27 cellular contexts compared by ENCODE assay signal in the genomic region with DNA sequence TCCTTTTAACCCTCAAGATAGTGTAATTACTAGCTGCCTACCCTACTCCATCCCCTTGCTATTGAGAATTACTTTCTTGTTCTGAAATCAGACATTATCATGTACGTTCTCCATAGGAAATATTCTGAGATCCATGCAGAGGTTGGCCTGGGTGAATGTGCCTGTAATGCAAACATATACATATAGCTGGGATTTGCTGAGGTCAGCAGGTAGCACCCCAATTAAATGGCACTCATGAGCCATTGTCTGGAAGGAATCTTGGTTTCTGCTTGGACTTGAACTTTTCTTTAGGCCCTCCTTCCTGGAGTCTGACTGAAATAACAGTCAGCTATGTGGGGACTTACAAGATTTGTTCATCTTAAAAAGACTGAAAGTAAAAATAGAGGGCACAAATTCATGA. TPM values are rescaled to one million over a fixed set of nuclear protein-coding genes. Genes with fewer than 3 reads are reported as not detected.
DNase-seq lines count a peak whose midpoint lies in the region; ATAC-seq, FAIRE-seq and TF ChIP-seq lines count a peak whose summit lies in the region.
"Had no signal": no experiment of that assay in that cellular context is flagged by ENCODE, and none has a peak within 500 bp of the region (broad histone marks: within the 10 kb centered on the region; RNA-seq: fewer than 3 reads in every experiment).

No MANE protein-coding gene starts in this region.

- H4K20me1 ChIP-seq in HepG2 (ENCODE audit: insufficient read depth, low read length) (no peaks in the 10 kb centered on the region), K562 (replicated peaks; ENCODE audit: control insufficient read depth, insufficient read depth, low read length) (no peaks in the 10 kb centered on the region)
- H4K20me1 ChIP-seq: BLaER1 had no signal

- CTCF ChIA-PET in HepG2 (lab: Yijun Ruan, JAX; ENCODE audit: low intra/inter-chr PET ratio, low total read pairs), result no interaction called here
- CTCF ChIA-PET in K562 (lab: Yijun Ruan, JAX; ENCODE audit: low intra/inter-chr PET ratio), result no interaction called here

- no peaks in the 10 kb centered on the region for H3K36me3 ChIP-seq in HepG2 (replicated peaks in 1 of 2; ENCODE audit: control insufficient read depth in 1 of 2, insufficient read depth in 2 of 2, low read length in 2 of 2)
- no peaks in the 10 kb centered on the region for H3K36me3 ChIP-seq in right lobe of liver
- H3K36me3 ChIP-seq in K562 (ENCODE audit: control insufficient read depth, insufficient read depth, low read length), result no peaks in the 10 kb centered on the region
- H3K36me3 ChIP-seq in WERI-Rb-1, result no peaks in the 10 kb centered on the region
- H3K36me3 ChIP-seq: BE2C, BLaER1 had no signal

- FAIRE-seq in HepG2 (lab: Jason Lieb, UNC) (no peak), K562 (lab: Jason Lieb, UNC) (no peak)
- FAIRE-seq: GM12878, GM12892, GM18507 had no signal

- no peak overlapping the region for H2AFZ ChIP-seq in HepG2 (ENCODE audit: low read length)
- H2AFZ ChIP-seq in K562 (ENCODE audit: low read depth, low read length), result no peak overlapping the region

- H3K4me2 ChIP-seq in HepG2 (ENCODE audit: low read depth, low read length) (no peak overlapping the region), K562 (ENCODE audit: insufficient read depth, low read length) (no peak overlapping the region)
- H3K4me2 ChIP-seq: BLaER1 had no signal

- no peak for TF ChIP-seq RAD21 in HepG2 (CRISPR knock-in tag; IDR thresholded peaks at IDR 0.05)
- TF ChIP-seq RAD21 in K562 (CRISPR knock-in tag; conservative IDR thresholded peaks at IDR 0.05 in 1 of 2, IDR thresholded peaks at IDR 0.05 in 1 of 2), result no peak

- DNase-seq in HepG2 (ENCODE audit: low spot score) (no peak), right lobe of liver (no peak), K562 (ENCODE audit: extremely low read depth in 1 of 4, low spot score in 3 of 4) (no peak), WERI-Rb-1 (no peak), HuH-7.5 (ENCODE audit: low spot score) (no peak)
- DNase-seq: ACHN; BE2C; C1 segment of cervical spinal cord; CD4-positive, alpha-beta memory T cell; CD4-positive, CD25-positive, alpha-beta regulatory T cell; CD8-positive, alpha-beta memory T cell; COR-L47; DMS 273 treated with DMSO at 0.1 percent for 48 hours; DMS153; DND-41; EL; GDM1 had no signal

- H3K79me2 ChIP-seq in HepG2 (ENCODE audit: insufficient read depth, low read length), result no peaks in the 10 kb centered on the region
- no peaks in the 10 kb centered on the region for H3K79me2 ChIP-seq in K562 (ENCODE audit: control insufficient read depth, insufficient read depth, low read length)

- TF ChIP-seq POLR2A in HepG2 (IDR thresholded peaks at IDR 0.05; ENCODE audit: insufficient read depth in 1 of 2, low read depth in 2 of 2, low read length in 2 of 2), result no peak
- no peak for TF ChIP-seq POLR2A in right lobe of liver (IDR thresholded peaks at IDR 0.05)
- TF ChIP-seq POLR2A in K562 (conservative IDR thresholded peaks at IDR 0.05), result no peak

- TF ChIP-seq EP300 in HepG2 (IDR thresholded peaks at IDR 0.05; ENCODE audit: low read depth in 2 of 2, low read length in 2 of 2) (no peak), HepG2 (CRISPR knock-in tag; IDR thresholded peaks at IDR 0.05; ENCODE audit: borderline replicate concordance) (no peak), K562 (IDR thresholded peaks at IDR 0.05; ENCODE audit: low read length) (no peak)

- H3K27me3 ChIP-seq in HepG2 (ENCODE audit: control insufficient read depth in 1 of 2, insufficient read depth in 2 of 2, low read length in 2 of 2) (peaks cover 0 to 31% of the 10 kb centered on the region in 2 experiments; a peak in 2 of 5 replicates), right lobe of liver (no peaks in the 10 kb centered on the region), K562 (ENCODE audit: control insufficient read depth in 2 of 2, insufficient read depth in 2 of 2, low read length in 2 of 2) (peaks cover 19 to 51% of the 10 kb centered on the region in 2 experiments; a peak in 4 of 5 replicates), WERI-Rb-1 (ENCODE audit: insufficient read depth, low read depth, severe bottlenecking) (peaks cover 93% of the 10 kb centered on the region)
- H3K27me3 ChIP-seq: BLaER1 had no signal

- TF ChIP-seq CTCF in HepG2 (CRISPR knock-in tag; IDR thresholded peaks at IDR 0.05) (no peak), right lobe of liver (IDR thresholded peaks at IDR 0.05) (no peak), K562 (IDR thresholded peaks at IDR 0.05 in 2 of 3, conservative IDR thresholded peaks at IDR 0.05 in 1 of 3; ENCODE audit: insufficient read depth in 2 of 3, low read depth in 1 of 3, low read length in 3 of 3) (no peak), WERI-Rb-1 (IDR thresholded peaks at IDR 0.05; ENCODE audit: low read depth, low read length) (no peak)

- H3K4me1 ChIP-seq in HepG2 (ENCODE audit: insufficient read depth, low read length) (no peaks in the 10 kb centered on the region), right lobe of liver (no peaks in the 10 kb centered on the region), K562 (replicated peaks in 1 of 2; ENCODE audit: control insufficient read depth in 2 of 2, insufficient read depth in 2 of 2, low read length in 2 of 2) (peaks cover 0 to 8% of the 10 kb centered on the region in 2 experiments; a peak in 1 of 5 replicates)
- H3K4me1 ChIP-seq: BE2C, BLaER1 had no signal

- intact Hi-C loops in HepG2 (cut with micrococcal nuclease; ENCODE audit: unreplicated experiment), result no loop called here
- intact Hi-C loops in right lobe of liver (cut with DNase I), result no loop called here
- intact Hi-C loops in K562 (cut with micrococcal nuclease), result no loop called here

- no peaks in the 10 kb centered on the region for H3K9me3 ChIP-seq in HepG2 (ENCODE audit: low read length)
- no peaks in the 10 kb centered on the region for H3K9me3 ChIP-seq in right lobe of liver
- no peaks in the 10 kb centered on the region for H3K9me3 ChIP-seq in K562 (replicated peaks; ENCODE audit: control insufficient read depth, insufficient read depth, low read depth, low read length)
- no peaks in the 10 kb centered on the region for H3K9me3 ChIP-seq in WERI-Rb-1 (ENCODE audit: severe bottlenecking)
- H3K9me3 ChIP-seq: BE2C, BLaER1 had no signal

- POLR2A ChIA-PET in HepG2 (lab: Yijun Ruan, JAX) (no interaction called here), K562 (lab: Yijun Ruan, JAX) (no interaction called here)

- in situ Hi-C loops in HepG2 (cut with HindIII; ENCODE audit: extremely low pct_ligation_motif_present, low pct_unique_long_range_greater_than_20kb), result no loop called here
- in situ Hi-C loops in K562 (cut with MboI), result loop anchor here (5.0 kb wide), 1 partner anchor 97 kb away; no protein-coding TSS in a partner anchor

- H3K27ac ChIP-seq in HepG2 (ENCODE audit: extremely low read length, insufficient read depth, low read length), result no peak overlapping the region
- no peak overlapping the region for H3K27ac ChIP-seq in right lobe of liver
- H3K27ac ChIP-seq in K562 (ENCODE audit: extremely low read depth, low read depth, low read length), result no peak overlapping the region
- H3K27ac ChIP-seq in WERI-Rb-1, result no peak overlapping the region
- H3K27ac ChIP-seq: 22Rv1, BLaER1 had no signal

- BruUV-seq in HepG2 (replicated peaks; lab: Mats Ljungman, UMichigan) (no TSS peak), K562 (replicated peaks; lab: Mats Ljungman, UMichigan) (no TSS peak)

- H3K9ac ChIP-seq in HepG2 (ENCODE audit: insufficient read depth, low read depth, low read length) (no peak overlapping the region), K562 (ENCODE audit: insufficient read depth in 1 of 2, low read depth in 2 of 2, low read length in 2 of 2) (no peak overlapping the region)
- H3K9ac ChIP-seq: BLaER1 had no signal

- no peak for ATAC-seq in HepG2
- ATAC-seq in right lobe of liver, result no peak
- no peak for ATAC-seq in K562
- ATAC-seq: GM12878 had no signal

- no peaks in the 10 kb centered on the region for H3K9me1 ChIP-seq in K562 (ENCODE audit: control insufficient read depth, insufficient read depth, low read length)

- 13% methylated on average over 1 of the region's 1 CpG for WGBS in HepG2 (ENCODE audit: low lambda C conversion rate)
- WGBS in right lobe of liver (ENCODE audit: insufficient coverage, low coverage, low lambda C conversion rate, missing lambda C conversion rate), result 47% methylated on average over 1 of the region's 1 CpG
- WGBS in K562 (ENCODE audit: insufficient coverage, low coverage, missing lambda C conversion rate), result 0% methylated on average over 1 of the region's 1 CpG

- H3K4me3 ChIP-seq in HepG2 (replicated peaks in 1 of 3; ENCODE audit: insufficient read depth in 1 of 3, low read depth in 2 of 3, low read length in 3 of 3), result no peak overlapping the region
- no peak overlapping the region for H3K4me3 ChIP-seq in right lobe of liver
- no peak overlapping the region for H3K4me3 ChIP-seq in K562
- no peak overlapping the region for H3K4me3 ChIP-seq in WERI-Rb-1 (ENCODE audit: low read depth, low read length)
- H3K4me3 ChIP-seq: BLaER1, GM12878 had no signal

RNA-seq across cellular contexts. Expression of a gene that starts 3.7 kb away (rescaled TPM):
- total RNA-seq in HepG2 (2016; rRNA removed; fragmentation: Illumina TruSeq; extraction: Trizol) (not detected in 2 replicates), right lobe of liver (1 to 10 TPM in 1 of 6 experiments, under 1 TPM in 2, not detected in 3; 0.24 to 5.1 (median 0.46) TPM), K562 (2014; rRNA removed) (not detected in 2 replicates), K562 (2014; rRNA removed; fragmentation: Illumina TruSeq; extraction: Trizol) (not detected in 2 replicates), K562 (2015; rRNA removed; fragmentation: Illumina TruSeq; extraction: Trizol) (not detected in 2 replicates), K562 (2021) (not detected in 2 replicates)
- total RNA-seq in HepG2 (2016; cell fraction: cytosol; rRNA removed; fragmentation: Illumina TruSeq; extraction: Trizol; ENCODE audit: low read depth), result not detected in 2 replicates
- total RNA-seq in HepG2 (2016; cell fraction: insoluble cytoplasmic fraction; rRNA removed; fragmentation: Illumina TruSeq; extraction: Trizol), result not detected in 2 replicates
- total RNA-seq in HepG2 (2016; cell fraction: membrane; rRNA removed; fragmentation: Illumina TruSeq; extraction: Trizol), result not detected in 2 replicates
- total RNA-seq in HepG2 (2016; cell fraction: nucleus; rRNA removed; fragmentation: Illumina TruSeq; extraction: Trizol), result not detected in 2 replicates
- polyA plus RNA-seq in HepG2 (2011; rRNA removed) (not detected in 2 replicates), K562 (2011; rRNA removed) (not detected in 2 replicates), K562 (2014; fragmentation: Illumina TruSeq; extraction: Trizol) (not detected in 2 replicates), K562 (2014; fragmentation: Nextera tagmentation; extraction: Ambion mirVana) (not detected), K562 (2014; rRNA removed) (not detected in 2 replicates)
- not detected in 2 replicates for polyA plus RNA-seq in HepG2 (2011; cell fraction: cytosol; rRNA removed)
- polyA plus RNA-seq in HepG2 (2011; cell fraction: nucleus; rRNA removed), result not detected in 2 replicates
- not detected in 2 replicates for polyA plus RNA-seq in HepG2 (2012)
- polyA plus RNA-seq in HepG2 (2016; cell fraction: cytosol; fragmentation: Illumina TruSeq; extraction: Trizol; ENCODE audit: low read depth), result not detected in 2 replicates
- polyA plus RNA-seq in HepG2 (2016; cell fraction: insoluble cytoplasmic fraction; fragmentation: Illumina TruSeq; extraction: Trizol; ENCODE audit: low read depth), result not detected in 2 replicates
- not detected in 2 replicates for polyA plus RNA-seq in HepG2 (2016; cell fraction: membrane; fragmentation: Illumina TruSeq; extraction: Trizol; ENCODE audit: low read depth)
- not detected in 2 replicates for polyA plus RNA-seq in HepG2 (2016; cell fraction: nucleus; fragmentation: Illumina TruSeq; extraction: Trizol; ENCODE audit: insufficient read depth, low read depth)
- not detected in 2 replicates for polyA minus RNA-seq in HepG2 (2011; rRNA and poly(A)+ RNA removed; ENCODE audit: low replicate concordance)
- polyA minus RNA-seq in HepG2 (2011; cell fraction: cytosol; rRNA and poly(A)+ RNA removed), result not detected in 2 replicates
- polyA minus RNA-seq in HepG2 (2011; cell fraction: nucleus; rRNA and poly(A)+ RNA removed), result not detected in 2 replicates
- not detected in 2 replicates for total RNA-seq in K562 (2011; cell fraction: chromatin; rRNA removed; ENCODE audit: low replicate concordance)
- total RNA-seq in K562 (2011; cell fraction: nucleolus; rRNA removed), result not detected in 2 replicates
- not detected in 2 replicates for total RNA-seq in K562 (2011; cell fraction: nucleoplasm; rRNA removed)
- not detected in 2 replicates for polyA plus RNA-seq in K562 (2011; cell fraction: cytosol; rRNA removed)
- not detected in 2 replicates for polyA plus RNA-seq in K562 (2011; cell fraction: nucleus; rRNA removed)
- polyA plus RNA-seq in K562 (2012), result not detected in 2 replicates
- not detected in 2 replicates for polyA minus RNA-seq in K562 (2011; rRNA and poly(A)+ RNA removed)
- not detected in 2 replicates for polyA minus RNA-seq in K562 (2011; cell fraction: cytosol; rRNA and poly(A)+ RNA removed)
- not detected in 2 replicates for polyA minus RNA-seq in K562 (2011; cell fraction: nucleus; rRNA and poly(A)+ RNA removed)
- total RNA-seq: A172; A673; CD4-positive, alpha-beta memory T cell; Daoy; G401 had no signal
- polyA plus RNA-seq: AG04450 had no signal

RNA-seq across cellular contexts. Expression of a gene that starts 18.5 kb away (rescaled TPM):
- not detected in 2 replicates for total RNA-seq in HepG2 (2016; rRNA removed; fragmentation: Illumina TruSeq; extraction: Trizol)
- not detected in 2 replicates for total RNA-seq in HepG2 (2016; cell fraction: cytosol; rRNA removed; fragmentation: Illumina TruSeq; extraction: Trizol; ENCODE audit: low read depth)
- not detected in 2 replicates for total RNA-seq in HepG2 (2016; cell fraction: insoluble cytoplasmic fraction; rRNA removed; fragmentation: Illumina TruSeq; extraction: Trizol)
- not detected in 2 replicates for total RNA-seq in HepG2 (2016; cell fraction: membrane; rRNA removed; fragmentation: Illumina TruSeq; extraction: Trizol)
- total RNA-seq in HepG2 (2016; cell fraction: nucleus; rRNA removed; fragmentation: Illumina TruSeq; extraction: Trizol), result not detected in 2 replicates
- polyA plus RNA-seq in HepG2 (2011; rRNA removed), result not detected in 2 replicates
- not detected in 2 replicates for polyA plus RNA-seq in HepG2 (2011; cell fraction: cytosol; rRNA removed)
- polyA plus RNA-seq in HepG2 (2011; cell fraction: nucleus; rRNA removed), result not detected in 2 replicates
- polyA plus RNA-seq in HepG2 (2012), result not detected in 2 replicates
- polyA plus RNA-seq in HepG2 (2016; cell fraction: cytosol; fragmentation: Illumina TruSeq; extraction: Trizol; ENCODE audit: low read depth), result not detected in 2 replicates
- not detected in 2 replicates for polyA plus RNA-seq in HepG2 (2016; cell fraction: insoluble cytoplasmic fraction; fragmentation: Illumina TruSeq; extraction: Trizol; ENCODE audit: low read depth)
- polyA plus RNA-seq in HepG2 (2016; cell fraction: membrane; fragmentation: Illumina TruSeq; extraction: Trizol; ENCODE audit: low read depth), result not detected in 2 replicates
- not detected in 2 replicates for polyA plus RNA-seq in HepG2 (2016; cell fraction: nucleus; fragmentation: Illumina TruSeq; extraction: Trizol; ENCODE audit: insufficient read depth, low read depth)
- not detected in 2 replicates for polyA minus RNA-seq in HepG2 (2011; rRNA and poly(A)+ RNA removed; ENCODE audit: low replicate concordance)
- not detected in 2 replicates for polyA minus RNA-seq in HepG2 (2011; cell fraction: cytosol; rRNA and poly(A)+ RNA removed)
- polyA minus RNA-seq in HepG2 (2011; cell fraction: nucleus; rRNA and poly(A)+ RNA removed), result not detected in 2 replicates
- 1 to 10 TPM in 1 of 6 experiments, under 1 TPM in 4, not detected in 1; 0.25 to 7.7 (median 0.72) TPM for total RNA-seq in right lobe of liver
- not detected in 2 replicates for total RNA-seq in K562 (2011; cell fraction: chromatin; rRNA removed; ENCODE audit: low replicate concordance)
- total RNA-seq in K562 (2011; cell fraction: nucleolus; rRNA removed), result not detected in 2 replicates
- total RNA-seq in K562 (2011; cell fraction: nucleoplasm; rRNA removed), result not detected in 2 replicates
- total RNA-seq in K562 (2014; rRNA removed), result not detected in 2 replicates
- not detected in 2 replicates for total RNA-seq in K562 (2014; rRNA removed; fragmentation: Illumina TruSeq; extraction: Trizol)
- not detected in 2 replicates for total RNA-seq in K562 (2015; rRNA removed; fragmentation: Illumina TruSeq; extraction: Trizol)
- total RNA-seq in K562 (2021), result not detected in 2 replicates
- not detected in 2 replicates for polyA plus RNA-seq in K562 (2011; rRNA removed)
- polyA plus RNA-seq in K562 (2011; cell fraction: cytosol; rRNA removed), result not detected in 2 replicates
- polyA plus RNA-seq in K562 (2011; cell fraction: nucleus; rRNA removed), result not detected in 2 replicates
- not detected in 2 replicates for polyA plus RNA-seq in K562 (2012)
- not detected in 2 replicates for polyA plus RNA-seq in K562 (2014; fragmentation: Illumina TruSeq; extraction: Trizol)
- polyA plus RNA-seq in K562 (2014; fragmentation: Nextera tagmentation; extraction: Ambion mirVana), result not detected
- not detected in 2 replicates for polyA plus RNA-seq in K562 (2014; rRNA removed)
- not detected in 2 replicates for polyA minus RNA-seq in K562 (2011; rRNA and poly(A)+ RNA removed)
- polyA minus RNA-seq in K562 (2011; cell fraction: cytosol; rRNA and poly(A)+ RNA removed), result not detected in 2 replicates
- not detected in 2 replicates for polyA minus RNA-seq in K562 (2011; cell fraction: nucleus; rRNA and poly(A)+ RNA removed)
- total RNA-seq: A172; A673; CD4-positive, alpha-beta memory T cell; Daoy; G401 had no signal
- polyA plus RNA-seq: AG04450 had no signal

RNA-seq across cellular contexts. Expression of a gene that starts 57.1 kb away (rescaled TPM):
- total RNA-seq in HepG2 (2016; rRNA removed; fragmentation: Illumina TruSeq; extraction: Trizol) (not detected in 2 replicates), right lobe of liver (under 1 TPM in 2 of 6 experiments, not detected in 4; 0.16 to 0.20 TPM), K562 (2014; rRNA removed) (0.98 and 1.7 TPM in 2 replicates), K562 (2014; rRNA removed; fragmentation: Illumina TruSeq; extraction: Trizol) (2.3 TPM in 2 replicates), K562 (2015; rRNA removed; fragmentation: Illumina TruSeq; extraction: Trizol) (1.1 and 1.2 TPM in 2 replicates), K562 (2021) (1.3 and 2.5 TPM in 2 replicates)
- not detected in 2 replicates for total RNA-seq in HepG2 (2016; cell fraction: cytosol; rRNA removed; fragmentation: Illumina TruSeq; extraction: Trizol; ENCODE audit: low read depth)
- 0.09 TPM in 1 of 2 replicates, not detected in the other for total RNA-seq in HepG2 (2016; cell fraction: insoluble cytoplasmic fraction; rRNA removed; fragmentation: Illumina TruSeq; extraction: Trizol)
- not detected in 2 replicates for total RNA-seq in HepG2 (2016; cell fraction: membrane; rRNA removed; fragmentation: Illumina TruSeq; extraction: Trizol)
- not detected in 2 replicates for total RNA-seq in HepG2 (2016; cell fraction: nucleus; rRNA removed; fragmentation: Illumina TruSeq; extraction: Trizol)
- polyA plus RNA-seq in HepG2 (2011; rRNA removed) (0.09 TPM in 1 of 2 replicates, not detected in the other), K562 (2011; rRNA removed) (4.0 and 4.6 TPM in 2 replicates), K562 (2014; fragmentation: Illumina TruSeq; extraction: Trizol) (3.7 and 3.8 TPM in 2 replicates), K562 (2014; fragmentation: Nextera tagmentation; extraction: Ambion mirVana) (1 to 10 TPM; 2.5 to 2.7 TPM), K562 (2014; rRNA removed) (1.8 and 3.2 TPM in 2 replicates)
- polyA plus RNA-seq in HepG2 (2011; cell fraction: cytosol; rRNA removed), result not detected in 2 replicates
- 0.21 TPM in 2 replicates for polyA plus RNA-seq in HepG2 (2011; cell fraction: nucleus; rRNA removed)
- not detected in 2 replicates for polyA plus RNA-seq in HepG2 (2012)
- not detected in 2 replicates for polyA plus RNA-seq in HepG2 (2016; cell fraction: cytosol; fragmentation: Illumina TruSeq; extraction: Trizol; ENCODE audit: low read depth)
- not detected in 2 replicates for polyA plus RNA-seq in HepG2 (2016; cell fraction: insoluble cytoplasmic fraction; fragmentation: Illumina TruSeq; extraction: Trizol; ENCODE audit: low read depth)
- polyA plus RNA-seq in HepG2 (2016; cell fraction: membrane; fragmentation: Illumina TruSeq; extraction: Trizol; ENCODE audit: low read depth), result not detected in 2 replicates
- 1.1 TPM in 1 of 2 replicates, not detected in the other for polyA plus RNA-seq in HepG2 (2016; cell fraction: nucleus; fragmentation: Illumina TruSeq; extraction: Trizol; ENCODE audit: insufficient read depth, low read depth)
- 0.20 and 1.2 TPM in 2 replicates for polyA minus RNA-seq in HepG2 (2011; rRNA and poly(A)+ RNA removed; ENCODE audit: low replicate concordance)
- polyA minus RNA-seq in HepG2 (2011; cell fraction: cytosol; rRNA and poly(A)+ RNA removed), result not detected in 2 replicates
- 0.52 TPM in 1 of 2 replicates, not detected in the other for polyA minus RNA-seq in HepG2 (2011; cell fraction: nucleus; rRNA and poly(A)+ RNA removed)
- 15.6 and 18.3 TPM in 2 replicates for total RNA-seq in K562 (2011; cell fraction: chromatin; rRNA removed; ENCODE audit: low replicate concordance)
- total RNA-seq in K562 (2011; cell fraction: nucleolus; rRNA removed), result 5.8 and 6.8 TPM in 2 replicates
- 8.9 and 15.7 TPM in 2 replicates for total RNA-seq in K562 (2011; cell fraction: nucleoplasm; rRNA removed)
- 0.92 and 1.8 TPM in 2 replicates for polyA plus RNA-seq in K562 (2011; cell fraction: cytosol; rRNA removed)
- polyA plus RNA-seq in K562 (2011; cell fraction: nucleus; rRNA removed), result 38.4 and 42.2 TPM in 2 replicates
- polyA plus RNA-seq in K562 (2012), result 1.8 and 4.9 TPM in 2 replicates
- 1.4 and 1.7 TPM in 2 replicates for polyA minus RNA-seq in K562 (2011; rRNA and poly(A)+ RNA removed)
- 0.91 TPM in 1 of 2 replicates, not detected in the other for polyA minus RNA-seq in K562 (2011; cell fraction: cytosol; rRNA and poly(A)+ RNA removed)
- polyA minus RNA-seq in K562 (2011; cell fraction: nucleus; rRNA and poly(A)+ RNA removed), result 1.6 and 3.0 TPM in 2 replicates
- total RNA-seq: A172, G401 had no signal
- polyA plus RNA-seq: AG04450 had no signal
